ENCODE assay signal across 14 cellular contexts in genomic region chr18:50312296-50313030, GRCh38. TPM values are rescaled to one million over a fixed set of nuclear protein-coding genes. Genes with fewer than 3 reads are reported as not detected.
DNase-seq lines count a peak whose midpoint lies in the region; ATAC-seq, FAIRE-seq and TF ChIP-seq lines count a peak whose summit lies in the region.
"Had no signal": no experiment of that assay in that cellular context is flagged by ENCODE, and none has a peak within 500 bp of the region (broad histone marks: within the 10 kb centered on the region; RNA-seq: fewer than 3 reads in every experiment).

No MANE protein-coding gene starts in this region.

- DNase-seq in GM12892 (ENCODE audit: insufficient read length) (no peak), OCI-LY7 (ENCODE audit: low spot score) (peak; percentile 80), NCI-H748 (lab: John Stamatoyannopoulos, UW; ENCODE audit: unreplicated experiment) (no peak), cerebellar nuclear complex (lab: John Stamatoyannopoulos, UW) (no peak), GOT3 (lab: John Stamatoyannopoulos, UW) (no peak)
- DNase-seq in stimulated activated CD4-positive, alpha-beta T cell treated with anti-CD3 and anti-CD28 coated beads, Interleukin-15, amount 100 ng/mL, for 24 hours = no peak
- DNase-seq: amniotic stem cell, NCI-H1048, SHP77 had no signal

- TF ChIP-seq CTCF in OCI-LY7 (conservative IDR thresholded peaks at IDR 0.05; ENCODE audit: low read length) = no peak

- peak; percentile 98 for FAIRE-seq in GM12892 (lab: Jason Lieb, UNC)

- no peak; the same call in 1 of the 2 replicates for TF ChIP-seq POLR2A in GM12892 (IDR thresholded peaks at IDR 0.05; ENCODE audit: low read depth, low read length)

- intact Hi-C loops in OCI-LY7 (cut with micrococcal nuclease; ENCODE audit: unreplicated experiment) = loop anchor here (5.0 kb wide), 1 partner anchor 45 kb away; no protein-coding TSS in a partner anchor

- H3K4me3 ChIP-seq in OCI-LY7 (ENCODE audit: low read depth, low read length, poor library complexity, severe bottlenecking) = peak overlapping the region; percentile 44
- H3K4me3 ChIP-seq: GM23248 had no signal

- no peaks in the 10 kb centered on the region for H3K79me2 ChIP-seq in OCI-LY7 (ENCODE audit: insufficient read depth, low read depth, low read length)

- BruUV-seq in OCI-LY7 (replicated peaks; lab: Mats Ljungman, UMichigan) = no TSS peak

- peak overlapping the region; percentile 73 for H3K4me2 ChIP-seq in OCI-LY7 (ENCODE audit: low read length)

- peaks cover 67% of the 10 kb centered on the region for H3K4me1 ChIP-seq in OCI-LY7 (ENCODE audit: insufficient read depth, low read length, poor library complexity, severe bottlenecking)

- H3K36me3 ChIP-seq in OCI-LY7 (ENCODE audit: insufficient read depth, low read length) = no peaks in the 10 kb centered on the region

- CTCF ChIA-PET in OCI-LY7 (lab: Charles Lee; ENCODE audit: unreplicated experiment) = no interaction called here

- peaks cover 6% of the 10 kb centered on the region; the same call in 1 of the 2 replicates for H3K9me3 ChIP-seq in OCI-LY7 (ENCODE audit: low read length)

- no peaks in the 10 kb centered on the region for H4K20me1 ChIP-seq in OCI-LY7 (ENCODE audit: insufficient read depth, low read length)

- H2AFZ ChIP-seq in OCI-LY7 (ENCODE audit: low read length) = peak overlapping the region; percentile 51; the same call in 1 of the 2 replicates
- H2AFZ ChIP-seq: GM23248 had no signal

- POLR2A ChIA-PET in OCI-LY7 (lab: Charles Lee) = interaction anchor here (1.2 to 2.7 kb wide), 2 partner anchors 24 to 45 kb away, joined by 3 to 10 read pairs; no protein-coding TSS in a partner anchor

- ATAC-seq in GM21367 (IDR thresholded peaks at IDR 0.05; ENCODE audit: unreplicated experiment) (peak; percentile 63), HG03066 (IDR thresholded peaks at IDR 0.05; ENCODE audit: low read depth, unreplicated experiment) (peak; percentile 71)
- ATAC-seq: esophagus mucosa had no signal

- no peaks in the 10 kb centered on the region for H3K9me2 ChIP-seq in OCI-LY7 (ENCODE audit: insufficient read depth, low read length)

- H3K27ac ChIP-seq in OCI-LY7 (ENCODE audit: low read depth, low read length, poor library complexity, severe bottlenecking) = peak overlapping the region; percentile 93
- H3K27ac ChIP-seq: C4-2B, GM23248 had no signal

RNA-seq across cellular contexts. Expression of gene CXXC1, which starts 25.0 kb away (rescaled TPM):
- 108 TPM for polyA plus RNA-seq in GM12892 (2012; ENCODE audit: missing spikeins)
- total RNA-seq in OCI-LY7 (2014; rRNA removed; shearing (Covaris generic)) = 54.4 and 61.7 TPM in 2 replicates
- total RNA-seq in OCI-LY7 (2022) = 79.1 and 97.4 TPM in 2 replicates

RNA-seq across cellular contexts. Expression of gene MBD1, which starts 31.1 kb away (rescaled TPM):
- polyA plus RNA-seq in GM12892 (2012; ENCODE audit: missing spikeins) = 47.7 TPM
- 39.8 and 42.2 TPM in 2 replicates for total RNA-seq in OCI-LY7 (2014; rRNA removed; shearing (Covaris generic))
- 44.1 and 47.3 TPM in 2 replicates for total RNA-seq in OCI-LY7 (2022)

RNA-seq across cellular contexts. Expression of gene CFAP53, which starts 46.2 kb away (rescaled TPM):
- 0.23 TPM for polyA plus RNA-seq in GM12892 (2012; ENCODE audit: missing spikeins)
- 0.57 TPM in 1 of 2 replicates, not detected in the other for total RNA-seq in OCI-LY7 (2014; rRNA removed; shearing (Covaris generic))
- total RNA-seq in OCI-LY7 (2022) = 0.52 and 0.86 TPM in 2 replicates
